In genomic region chr6:35016417-35017221, GRCh38 we compare ENCODE assay signal across 10 cellular contexts.
DNase-seq lines count a peak whose midpoint lies in the region; ATAC-seq, FAIRE-seq and TF ChIP-seq lines count a peak whose summit lies in the region.
"Had no signal": no experiment of that assay in that cellular context is flagged by ENCODE, and none has a peak within 500 bp of the region (broad histone marks: within the 10 kb centered on the region; RNA-seq: fewer than 3 reads in every experiment).

No MANE protein-coding gene starts in this region.

- no peaks in the 10 kb centered on the region for H3K4me1 Mint-ChIP-seq in activated T-helper 17 cell treated with anti-CD3 and anti-CD28 coated beads, Interleukin-2, amount 50 U/mL, for 72 hours
- H3K4me1 Mint-ChIP-seq: CD8-positive, alpha-beta memory T cell had no signal

- intact Hi-C loops in pancreas (cut with DNase I) = no loop called here

- TF ChIP-seq CTCF in pancreas (IDR thresholded peaks at IDR 0.05) = no peak

- no peak overlapping the region for H3K4me3 Mint-ChIP-seq in activated T-helper 17 cell treated with anti-CD3 and anti-CD28 coated beads, Interleukin-2, amount 50 U/mL, for 72 hours
- H3K4me3 Mint-ChIP-seq: CD8-positive, alpha-beta memory T cell had no signal

- no peaks in the 10 kb centered on the region for H3K27me3 Mint-ChIP-seq in activated T-helper 17 cell treated with anti-CD3 and anti-CD28 coated beads, Interleukin-2, amount 50 U/mL, for 72 hours
- H3K27me3 Mint-ChIP-seq: CD8-positive, alpha-beta memory T cell had no signal

- DNase-seq in AG08395 (ENCODE audit: low spot score) = peak; percentile 38
- DNase-seq in SK-N-MC (ENCODE audit: low read depth, low spot score) = no peak
- peak; percentile 57 for DNase-seq in foreskin melanocyte
- no peak for DNase-seq in pancreas
- DNase-seq in 8988T = no peak
- no peak for DNase-seq in KG1 (lab: John Stamatoyannopoulos, UW)
- no peak for DNase-seq in MV-4-11 (lab: John Stamatoyannopoulos, UW)
- DNase-seq: CD8-positive, alpha-beta memory T cell; hypothalamus had no signal

- no peaks in the 10 kb centered on the region for H3K9me3 ChIP-seq in SK-N-MC (ENCODE audit: low read depth, low read length)
- H3K9me3 ChIP-seq in pancreas = no peaks in the 10 kb centered on the region

- H3K36me3 ChIP-seq in SK-N-MC (ENCODE audit: insufficient read depth, low read length) (no peaks in the 10 kb centered on the region), pancreas (no peaks in the 10 kb centered on the region)

- H3K36me3 Mint-ChIP-seq in activated T-helper 17 cell treated with anti-CD3 and anti-CD28 coated beads, Interleukin-2, amount 50 U/mL, for 72 hours (ENCODE audit: low read depth) = peaks cover 38% of the 10 kb centered on the region

- H3K9me3 Mint-ChIP-seq in activated T-helper 17 cell treated with anti-CD3 and anti-CD28 coated beads, Interleukin-2, amount 50 U/mL, for 72 hours = no peaks in the 10 kb centered on the region
- H3K9me3 Mint-ChIP-seq: CD8-positive, alpha-beta memory T cell had no signal

- H3K4me1 ChIP-seq in pancreas = no peaks in the 10 kb centered on the region

- no peak overlapping the region for H3K9ac ChIP-seq in SK-N-MC (ENCODE audit: insufficient read length)

- peak overlapping the region; percentile 37 for H3K4me3 ChIP-seq in SK-N-MC
- peak overlapping the region in 1 of 4 donors; percentile 5 for H3K4me3 ChIP-seq in pancreas

- H3K27ac ChIP-seq in SK-N-MC (peak overlapping the region; percentile 78), pancreas (peak overlapping the region; percentile 7 to 70 (median 50))

- no peak for FAIRE-seq in pancreas (lab: Jason Lieb, UNC)

- no peak overlapping the region for H3K27ac Mint-ChIP-seq in activated T-helper 17 cell treated with anti-CD3 and anti-CD28 coated beads, Interleukin-2, amount 50 U/mL, for 72 hours
- H3K27ac Mint-ChIP-seq: CD8-positive, alpha-beta memory T cell had no signal

- WGBS in pancreas, 2 donors = 48 to 53% methylated on average over 11 of the region's 11 CpGs

- ATAC-seq in pancreas = peak; percentile 27 to 63 (median 54)
- no peak for ATAC-seq in activated T-helper 17 cell treated with anti-CD3 and anti-CD28 coated beads, Interleukin-2, amount 50 U/mL, for 72 hours (replicated peaks)

- H3K27me3 ChIP-seq in pancreas = no peaks in the 10 kb centered on the region

Comparison
In these comparisons a context has a peak if more than half of its experiments do, and no peak if none do; other contexts are left out.
1. DNase-seq: peak in AG08395 (single experiment) and foreskin melanocyte (single experiment); none in SK-N-MC (single experiment), pancreas (0 of 6), 8988T (single experiment), KG1 (single experiment) and MV-4-11 (single experiment).